ENCODE assay signal across 19 cellular contexts in genomic region chr12:52847335-52848102, GRCh38. TPM values are rescaled to one million over a fixed set of nuclear protein-coding genes. Genes with fewer than 3 reads are reported as not detected.
A peak's percentile ranks its signal among the peaks of the same experiment; 100 is the strongest.
DNase-seq lines count a peak whose midpoint lies in the region; ATAC-seq and TF ChIP-seq lines count a peak whose summit lies in the region.
"Had no signal": no experiment of that assay in that cellular context is flagged by ENCODE, and none has a peak within 500 bp of the region (broad histone marks: within the 10 kb centered on the region; RNA-seq: fewer than 3 reads in every experiment).

No MANE protein-coding gene starts in this region.

- no peaks in the 10 kb centered on the region for H3K27me3 ChIP-seq in adrenal gland

- DNase-seq in stimulated activated CD4-positive, alpha-beta T cell treated with anti-CD3 and anti-CD28 coated beads, Interleukin-15, amount 100 ng/mL, for 24 hours = peak; percentile 15
- DNase-seq in stimulated activated CD4-positive, alpha-beta T cell treated with anti-CD3 and anti-CD28 coated beads, Interleukin-12 subunit alpha, Interleukin-12 subunit beta, amount 100 ng/mL, for 4 hours = no peak
- peak; percentile 33 for DNase-seq in SW480 (ENCODE audit: low spot score)
- DNase-seq in iris pigment epithelial cell (ENCODE audit: low read depth) = peak; percentile 22
- DNase-seq in NCI-H2227 treated with DMSO at 0.1 percent for 48 hours (lab: John Stamatoyannopoulos, UW) = no peak
- no peak for DNase-seq in adrenal gland
- no peak for DNase-seq in NCI-H128 (lab: John Stamatoyannopoulos, UW; ENCODE audit: unreplicated experiment)
- DNase-seq: activated CD8-positive, alpha-beta memory T cell treated with anti-CD3 and anti-CD28 coated beads, Interleukin-2, amount 10 ng/mL, durations not matched to agents 7 days and 5 days; activated naive CD4-positive, alpha-beta T cell treated with anti-CD3 and anti-CD28 coated beads, Interleukin-2, amount 10 ng/mL, durations not matched to agents 7 days and 5 days; DMS53; KBM-7; mesenchymal stem cell; NCI-H187; NCI-H748 treated with DMSO at 0.1 percent for 48 hours; Right ventricle myocardium superior; small intestine had no signal

- no peak for ATAC-seq in GM21737 (IDR thresholded peaks at IDR 0.05; ENCODE audit: unreplicated experiment)
- ATAC-seq: activated CD8-positive, alpha-beta memory T cell treated with anti-CD3 and anti-CD28 coated beads, Interleukin-2, amount 10 ng/mL, durations not matched to agents 7 days and 5 days had no signal

- 74 to 86% (median 84%) methylated on average over 6 to 12 of the region's 12 CpGs for WGBS in adrenal gland, 4 donors

- no peaks in the 10 kb centered on the region for H3K9me3 ChIP-seq in adrenal gland (replicated peaks in 1 of 3)

- no peaks in the 10 kb centered on the region for H3K36me3 ChIP-seq in adrenal gland (replicated peaks in 1 of 2)

- no peak overlapping the region for H3K4me3 ChIP-seq in adrenal gland

- H3K27ac ChIP-seq in adrenal gland = no peak overlapping the region

- TF ChIP-seq POLR2A in adrenal gland (IDR thresholded peaks at IDR 0.05) = no peak

- intact Hi-C loops in adrenal gland (cut with DNase I) = no loop called here

- no peak for TF ChIP-seq CTCF in adrenal gland (IDR thresholded peaks at IDR 0.05)

- no peaks in the 10 kb centered on the region for H3K4me1 ChIP-seq in adrenal gland (replicated peaks in 1 of 2)

RNA-seq across cellular contexts. Expression of gene KRT78, which starts 1.3 kb away (rescaled TPM):
- total RNA-seq in adrenal gland = not detected
- polyA plus RNA-seq in adrenal gland = under 1 TPM in 1 of 3 donors, not detected in 2; 0.34 TPM
- total RNA-seq: activated CD8-positive, alpha-beta memory T cell treated with anti-CD3 and anti-CD28 coated beads, Interleukin-2, amount 10 ng/mL, durations not matched to agents 7 days and 5 days; epithelial cell of proximal tubule; Right ventricle myocardium superior; temporal lobe had no signal

RNA-seq across cellular contexts. Expression of gene KRT79, which starts 13.4 kb away (rescaled TPM):
- total RNA-seq in adrenal gland = not detected
- polyA plus RNA-seq in adrenal gland = under 1 TPM in 1 of 3 donors, not detected in 2; 0.24 TPM
- total RNA-seq: epithelial cell of proximal tubule, Right ventricle myocardium superior, temporal lobe had no signal

RNA-seq across cellular contexts. Expression of gene KRT4, which starts 33.6 kb away (rescaled TPM):
- under 1 TPM in 1 of 8 donors, not detected in 7; 0.18 TPM for total RNA-seq in adrenal gland
- 1 to 10 TPM in 2 of 3 donors, not detected in 1; 1.0 to 6.2 TPM for polyA plus RNA-seq in adrenal gland
- total RNA-seq: activated CD8-positive, alpha-beta memory T cell treated with anti-CD3 and anti-CD28 coated beads, Interleukin-2, amount 10 ng/mL, durations not matched to agents 7 days and 5 days; epithelial cell of proximal tubule; Right ventricle myocardium superior; temporal lobe had no signal

RNA-seq across cellular contexts. Expression of gene KRT3, which starts 51.6 kb away (rescaled TPM):
- not detected for total RNA-seq in adrenal gland
- not detected for polyA plus RNA-seq in adrenal gland
- total RNA-seq: activated CD8-positive, alpha-beta memory T cell treated with anti-CD3 and anti-CD28 coated beads, Interleukin-2, amount 10 ng/mL, durations not matched to agents 7 days and 5 days; Right ventricle myocardium superior; temporal lobe had no signal
- polyA plus RNA-seq: small intestine had no signal

RNA-seq across cellular contexts. Expression of gene KRT8, which starts 57.4 kb away (rescaled TPM):
- 100 to 1,000 TPM in 1 of 8 donors, 10 to 100 TPM in 7; 36.0 to 198 (median 71.0) TPM for total RNA-seq in adrenal gland
- 100 to 1,000 TPM in 2 of 3 donors, 10 to 100 TPM in 1; 49.0 to 102 (median 102) TPM for polyA plus RNA-seq in adrenal gland

Comparison
In these comparisons a context has a peak if more than half of its experiments do, and no peak if none do; other contexts are left out.
1. DNase-seq: peak in stimulated activated CD4-positive, alpha-beta T cell treated with anti-CD3 and anti-CD28 coated beads, Interleukin-15, amount 100 ng/mL, for 24 hours (single experiment), SW480 (single experiment) and iris pigment epithelial cell (single experiment); none in stimulated activated CD4-positive, alpha-beta T cell treated with anti-CD3 and anti-CD28 coated beads, Interleukin-12 subunit alpha, Interleukin-12 subunit beta, amount 100 ng/mL, for 4 hours (single experiment), NCI-H2227 treated with DMSO at 0.1 percent for 48 hours (single experiment), adrenal gland (0 of 7) and NCI-H128 (single experiment).